In the genomic region with DNA sequence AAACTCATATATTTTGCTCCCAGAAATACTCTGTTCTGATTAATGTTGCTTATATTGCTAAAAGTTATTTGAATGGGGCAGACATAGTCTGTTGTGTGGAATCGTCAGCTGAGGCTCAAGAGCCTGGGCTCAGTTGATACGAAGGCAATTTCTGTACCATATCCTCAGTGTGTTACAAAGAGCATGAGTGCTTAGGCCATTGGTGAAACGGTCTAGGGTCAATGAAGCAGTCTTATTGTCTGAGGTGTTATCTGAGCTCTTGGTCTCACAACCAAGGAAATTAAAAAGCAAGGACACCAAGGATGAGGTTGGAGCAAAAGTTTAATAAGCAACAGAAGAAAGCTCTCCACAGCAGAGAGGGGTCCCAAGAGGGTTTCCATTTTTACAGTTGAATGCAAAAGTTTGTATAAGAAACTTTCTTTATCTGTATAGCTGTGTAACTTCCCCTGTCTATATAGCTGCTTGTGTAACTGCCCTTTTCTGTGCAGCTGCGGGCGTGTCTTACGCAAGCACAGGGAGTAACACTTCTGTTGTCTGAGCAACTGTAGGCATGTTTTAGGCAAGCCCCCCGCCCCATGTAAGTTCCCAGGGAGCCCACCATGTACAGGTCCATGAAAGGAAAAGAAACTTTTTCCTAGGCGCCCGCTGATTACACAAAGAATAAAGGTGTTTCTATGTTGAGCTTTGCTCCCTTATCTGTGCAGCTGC, we compare ENCODE assay signal across 16 cellular contexts. TPM values are rescaled to one million over a fixed set of nuclear protein-coding genes. Genes with fewer than 3 reads are reported as not detected.
DNase-seq lines count a peak whose midpoint lies in the region; ATAC-seq and TF ChIP-seq lines count a peak whose summit lies in the region.
"Had no signal": no experiment of that assay in that cellular context is flagged by ENCODE, and none has a peak within 500 bp of the region (broad histone marks: within the 10 kb centered on the region; RNA-seq: fewer than 3 reads in every experiment).

No MANE protein-coding gene starts in this region.

- TF ChIP-seq CTCF in right atrium auricular region (IDR thresholded peaks at IDR 0.05), result no peak
- TF ChIP-seq CTCF in right lobe of liver (IDR thresholded peaks at IDR 0.05), result no peak

- H3K9ac ChIP-seq in duodenal mucosa (ENCODE audit: low read depth in 1 of 2, low read length in 2 of 2), result peak overlapping the region; percentile 2 to 35

- peaks cover 0 to 8% of the 10 kb centered on the region in 2 donors for H3K4me1 ChIP-seq in right atrium auricular region
- H3K4me1 ChIP-seq in duodenal mucosa (ENCODE audit: control insufficient read depth in 1 of 2, insufficient read depth in 2 of 2, low read length in 2 of 2), result peaks cover 12 to 38% of the 10 kb centered on the region in 2 donors
- peaks cover 0 to 4% (median 0%) of the 10 kb centered on the region in 4 donors for H3K4me1 ChIP-seq in right lobe of liver

- 26% methylated on average over 9 of the region's 9 CpGs for WGBS in right lobe of liver (ENCODE audit: insufficient coverage, low coverage, low lambda C conversion rate, missing lambda C conversion rate)

- H3K27me3 ChIP-seq in right atrium auricular region (no peaks in the 10 kb centered on the region), duodenal mucosa (ENCODE audit: control insufficient read depth in 1 of 2, insufficient read depth in 2 of 2, low read length in 2 of 2) (no peaks in the 10 kb centered on the region), right lobe of liver (no peaks in the 10 kb centered on the region)

- peak; percentile 47 for ATAC-seq in Right ventricle myocardium inferior
- ATAC-seq in right lobe of liver, result peak; percentile 74 to 77 (median 76)
- no peak for ATAC-seq in HG03457 (IDR thresholded peaks at IDR 0.05; ENCODE audit: unreplicated experiment)
- ATAC-seq in HG02973 (IDR thresholded peaks at IDR 0.05; ENCODE audit: unreplicated experiment), result no peak
- no peak for ATAC-seq in HG03378 (IDR thresholded peaks at IDR 0.05; ENCODE audit: unreplicated experiment)
- ATAC-seq: activated CD8-positive, alpha-beta T cell treated with anti-CD3 and anti-CD28 coated beads for 36 hours; T-helper 17 cell had no signal

- H3K27ac ChIP-seq in right atrium auricular region (peak overlapping the region in 1 of 2 donors; percentile 70), duodenal mucosa (ENCODE audit: low read depth, low read length) (no peak overlapping the region), right lobe of liver (no peak overlapping the region)

- intact Hi-C loops in Right ventricle myocardium inferior (cut with DNase I), result no loop called here
- intact Hi-C loops in right lobe of liver (cut with DNase I), result no loop called here

- DNase-seq in Right ventricle myocardium inferior (ENCODE audit: missing footprints) (peak; percentile 88), right atrium auricular region (ENCODE audit: low spot score) (no peak), right lobe of liver (peak in 2 of 3 donors; percentile 44 to 59)
- no peak for DNase-seq in NK-92 treated with Interleukin-12 subunit alpha and Interleukin-12 subunit beta, amount 100 ng/mL, for 24 hours (lab: John Stamatoyannopoulos, UW)
- DNase-seq: activated CD8-positive, alpha-beta T cell treated with anti-CD3 and anti-CD28 coated beads for 36 hours; activated naive CD4-positive, alpha-beta T cell treated with anti-CD3 and anti-CD28 coated beads, Interleukin-2, amount 50 U/mL, for 16 hours; DND-41; NCI-H82; stimulated activated CD4-positive, alpha-beta T cell treated with anti-CD3 and anti-CD28 coated beads, Interleukin-4, amount 100 ng/mL, for 24 hours; T-helper 17 cell had no signal

- H3K9me3 ChIP-seq in right atrium auricular region (no peaks in the 10 kb centered on the region), duodenal mucosa (ENCODE audit: control insufficient read depth in 1 of 2, low read length in 2 of 2) (no peaks in the 10 kb centered on the region), right lobe of liver (no peaks in the 10 kb centered on the region)

- H3K4me3 ChIP-seq in right atrium auricular region (no peak overlapping the region), duodenal mucosa (ENCODE audit: low read depth in 1 of 2, low read length in 2 of 2) (peak overlapping the region; percentile 52 to 54), right lobe of liver (no peak overlapping the region)

- TF ChIP-seq POLR2A in right lobe of liver (IDR thresholded peaks at IDR 0.05), result no peak

- H3K36me3 ChIP-seq in right atrium auricular region, result no peaks in the 10 kb centered on the region
- H3K36me3 ChIP-seq in duodenal mucosa (ENCODE audit: control insufficient read depth in 1 of 2, insufficient read depth in 2 of 2, low read length in 2 of 2), result no peaks in the 10 kb centered on the region
- H3K36me3 ChIP-seq in right lobe of liver, result no peaks in the 10 kb centered on the region

RNA-seq across cellular contexts. Expression of gene DSC1, which starts 40.6 kb away (rescaled TPM):
- 3.0 TPM for total RNA-seq in Right ventricle myocardium inferior
- total RNA-seq in right atrium auricular region, result 10 to 100 TPM; 54.0 to 75.3 TPM
- not detected for total RNA-seq in right lobe of liver
- total RNA-seq: chondrocyte, liver had no signal

Comparison
In these comparisons a context has a peak if more than half of its experiments do, and no peak if none do; other contexts are left out.
1. DNase-seq: peak in Right ventricle myocardium inferior (single experiment) and right lobe of liver (2 of 3); none in right atrium auricular region (single experiment) and NK-92 treated with Interleukin-12 subunit alpha and Interleukin-12 subunit beta, amount 100 ng/mL, for 24 hours (single experiment).
2. RNA of gene DSC1, which starts 40.6 kb away (total RNA-seq): 54.0 to 75.3 TPM in right atrium auricular region; 3.0 TPM in Right ventricle myocardium inferior (single experiment) and not detected in right lobe of liver; every median in the first group is over 10 times any median in the second.
3. ATAC-seq: peak in Right ventricle myocardium inferior (single experiment) and right lobe of liver (4 of 4); none in HG03457 (single experiment), HG02973 (single experiment) and HG03378 (single experiment).
4. H3K4me3 ChIP-seq: peak in duodenal mucosa (2 of 2); none in right atrium auricular region (0 of 2) and right lobe of liver (0 of 3).